13 cellular contexts compared by ENCODE assay signal in the genomic region with DNA sequence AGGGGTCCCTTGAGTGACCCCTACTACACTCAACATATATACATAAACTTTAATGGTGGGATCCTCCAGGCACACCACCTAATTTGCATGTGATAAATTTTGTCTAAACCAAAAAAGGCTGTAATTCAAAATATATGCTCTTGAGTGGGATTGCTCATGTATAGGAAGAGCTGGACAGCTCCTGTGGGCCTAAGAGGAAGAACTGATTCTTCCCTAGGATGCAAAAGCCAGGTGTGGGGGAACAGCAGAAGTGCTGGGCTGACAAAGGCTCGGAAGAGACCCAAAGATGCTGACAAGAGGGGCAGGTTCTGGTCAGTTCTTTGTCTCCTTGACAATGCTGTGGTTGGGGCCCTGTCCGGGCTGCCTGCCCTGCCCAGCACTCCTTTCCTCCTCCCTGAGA. TPM values are rescaled to one million over a fixed set of nuclear protein-coding genes. Genes with fewer than 3 reads are reported as not detected.
"Had no signal": no experiment of that assay in that cellular context is flagged by ENCODE, and none has a peak within 500 bp of the region (broad histone marks: within the 10 kb centered on the region; RNA-seq: fewer than 3 reads in every experiment).

No MANE protein-coding gene starts in this region.

- H3K9me3 Mint-ChIP-seq: activated CD4-positive, alpha-beta memory T cell treated with anti-CD3 and anti-CD28 coated beads for 36 hours; activated naive CD4-positive, alpha-beta T cell treated with anti-CD3 and anti-CD28 coated beads, Interleukin-2, amount 10 ng/mL, durations not matched to agents 7 days and 5 days; activated T-cell treated with anti-CD3 and anti-CD28 coated beads, Interleukin-2, amount 50 U/mL, for 24 hours; stimulated activated effector memory CD8-positive, alpha-beta T cell treated with anti-CD3 and anti-CD28 coated beads, Interleukin-12 subunit alpha, Interleukin-12 subunit beta, amount 100 ng/mL, for 72 hours had no signal

- H3K4me3 ChIP-seq: cardiac muscle cell, colonic mucosa, thyroid gland, vagina had no signal

- H3K4me3 Mint-ChIP-seq: activated CD4-positive, alpha-beta memory T cell treated with anti-CD3 and anti-CD28 coated beads for 36 hours; activated CD4-positive, alpha-beta T cell treated with anti-CD3 and anti-CD28 coated beads for 36 hours; activated naive CD4-positive, alpha-beta T cell treated with anti-CD3 and anti-CD28 coated beads, Interleukin-2, amount 10 ng/mL, durations not matched to agents 7 days and 5 days; activated T-cell treated with anti-CD3 and anti-CD28 coated beads, Interleukin-2, amount 50 U/mL, for 24 hours; mesothelial cell of epicardium; stimulated activated effector memory CD8-positive, alpha-beta T cell treated with anti-CD3 and anti-CD28 coated beads, Interleukin-12 subunit alpha, Interleukin-12 subunit beta, amount 100 ng/mL, for 72 hours had no signal

- H3K4me1 ChIP-seq: colonic mucosa, vagina had no signal

- H3K36me3 Mint-ChIP-seq: activated CD4-positive, alpha-beta memory T cell treated with anti-CD3 and anti-CD28 coated beads for 36 hours; activated naive CD4-positive, alpha-beta T cell treated with anti-CD3 and anti-CD28 coated beads, Interleukin-2, amount 10 ng/mL, durations not matched to agents 7 days and 5 days; mesothelial cell of epicardium; stimulated activated effector memory CD8-positive, alpha-beta T cell treated with anti-CD3 and anti-CD28 coated beads, Interleukin-12 subunit alpha, Interleukin-12 subunit beta, amount 100 ng/mL, for 72 hours had no signal

- ATAC-seq: activated CD4-positive, alpha-beta T cell treated with anti-CD3 and anti-CD28 coated beads for 36 hours; esophagus mucosa; stimulated activated effector memory CD8-positive, alpha-beta T cell treated with anti-CD3 and anti-CD28 coated beads, Interleukin-12 subunit alpha, Interleukin-12 subunit beta, amount 100 ng/mL, for 72 hours had no signal

- H3K36me3 ChIP-seq: cardiac muscle cell, colonic mucosa, thyroid gland, vagina had no signal

- H3K27me3 ChIP-seq: colonic mucosa, thyroid gland, vagina had no signal

- H3K27ac ChIP-seq: cardiac muscle cell, colonic mucosa, thyroid gland, vagina had no signal

- DNase-seq: activated CD4-positive, alpha-beta memory T cell treated with anti-CD3 and anti-CD28 coated beads for 36 hours; activated CD4-positive, alpha-beta T cell treated with anti-CD3 and anti-CD28 coated beads for 36 hours; activated naive CD4-positive, alpha-beta T cell treated with anti-CD3 and anti-CD28 coated beads, Interleukin-2, amount 10 ng/mL, durations not matched to agents 7 days and 5 days; activated T-cell treated with anti-CD3 and anti-CD28 coated beads, Interleukin-2, amount 50 U/mL, for 24 hours; colonic mucosa; stimulated activated CD4-positive, alpha-beta T cell treated with anti-CD3 and anti-CD28 coated beads, Interleukin-12 subunit alpha, Interleukin-12 subunit beta, amount 100 ng/mL, for 4 hours; thyroid gland had no signal

- H3K27ac Mint-ChIP-seq: activated CD4-positive, alpha-beta memory T cell treated with anti-CD3 and anti-CD28 coated beads for 36 hours; activated CD4-positive, alpha-beta T cell treated with anti-CD3 and anti-CD28 coated beads for 36 hours; activated naive CD4-positive, alpha-beta T cell treated with anti-CD3 and anti-CD28 coated beads, Interleukin-2, amount 10 ng/mL, durations not matched to agents 7 days and 5 days; activated T-cell treated with anti-CD3 and anti-CD28 coated beads, Interleukin-2, amount 50 U/mL, for 24 hours; mesothelial cell of epicardium; stimulated activated effector memory CD8-positive, alpha-beta T cell treated with anti-CD3 and anti-CD28 coated beads, Interleukin-12 subunit alpha, Interleukin-12 subunit beta, amount 100 ng/mL, for 72 hours had no signal

- H3K9me3 ChIP-seq: colonic mucosa, thyroid gland, vagina had no signal

RNA-seq across cellular contexts. Expression of a gene that starts 43.9 kb away (rescaled TPM):
- total RNA-seq: activated CD4-positive, alpha-beta memory T cell treated with anti-CD3 and anti-CD28 coated beads for 36 hours; activated CD4-positive, alpha-beta T cell treated with anti-CD3 and anti-CD28 coated beads for 36 hours; T-helper 1 cell treated with Interleukin-12 subunit alpha and Interleukin-12 subunit beta and Interleukin-4 antibody, amounts not matched to agents 30 ng/mL and 1 ng/mL, for 36 hours had no signal
